In genomic region chr9:70046274-70047070, GRCh38 we compare ENCODE assay signal across 13 cellular contexts. TPM values are rescaled to one million over a fixed set of nuclear protein-coding genes. Genes with fewer than 3 reads are reported as not detected.
DNase-seq lines count a peak whose midpoint lies in the region; ATAC-seq and TF ChIP-seq lines count a peak whose summit lies in the region.
"Had no signal": no experiment of that assay in that cellular context is flagged by ENCODE, and none has a peak within 500 bp of the region (broad histone marks: within the 10 kb centered on the region; RNA-seq: fewer than 3 reads in every experiment).

No MANE protein-coding gene starts in this region.

- ATAC-seq in HG02798 (IDR thresholded peaks at IDR 0.05; ENCODE audit: poor library complexity, unreplicated experiment) (no peak), GM21825 (IDR thresholded peaks at IDR 0.05; ENCODE audit: unreplicated experiment) (no peak), HG03175 (IDR thresholded peaks at IDR 0.05; ENCODE audit: unreplicated experiment) (no peak)
- ATAC-seq: HCT116, pancreas had no signal

- H3K4me3 ChIP-seq in esophagus squamous epithelium, result peak overlapping the region in 3 of 4 donors; percentile 60 to 79 (median 62)
- H3K4me3 ChIP-seq: pancreas had no signal

- peaks cover 0 to 23% (median 0%) of the 10 kb centered on the region in 4 donors for H3K27me3 ChIP-seq in esophagus squamous epithelium
- H3K27me3 ChIP-seq: pancreas had no signal

- H3K27ac ChIP-seq in esophagus squamous epithelium, result peak overlapping the region; percentile 75 to 90 (median 88)
- H3K27ac ChIP-seq: pancreas had no signal

- no peaks in the 10 kb centered on the region for H3K9me3 ChIP-seq in esophagus squamous epithelium
- H3K9me3 ChIP-seq: pancreas had no signal

- no peak for TF ChIP-seq CTCF in esophagus squamous epithelium (IDR thresholded peaks at IDR 0.05)

- DNase-seq in COLO829 (ENCODE audit: low spot score), result peak; percentile 40
- DNase-seq in RPMI7951 (ENCODE audit: low read depth), result peak; percentile 33
- no peak for DNase-seq in esophagus squamous epithelium (lab: John Stamatoyannopoulos, UW)
- peak; percentile 8 for DNase-seq in retina
- no peak for DNase-seq in NCI-H1092 (lab: John Stamatoyannopoulos, UW)
- DNase-seq: amniotic stem cell, MV-4-11, pancreas, T-helper 1 cell had no signal

- intact Hi-C loops in esophagus squamous epithelium (cut with DNase I), result no loop called here

- no peaks in the 10 kb centered on the region for H3K36me3 ChIP-seq in esophagus squamous epithelium
- H3K36me3 ChIP-seq: pancreas had no signal

- H3K4me1 ChIP-seq in esophagus squamous epithelium, result peaks cover 14 to 95% (median 39%) of the 10 kb centered on the region in 3 donors

- peak in 1 of 4 donors; percentile 27 for TF ChIP-seq POLR2A in esophagus squamous epithelium (IDR thresholded peaks at IDR 0.05)

- 22 to 35% methylated on average over 5 to 7 of the region's 7 CpGs for WGBS in esophagus squamous epithelium, 2 donors

RNA-seq across cellular contexts. Expression of gene MAMDC2, which starts 2.8 kb away (rescaled TPM):
- total RNA-seq in RPMI7951 (2014; rRNA removed; shearing (Covaris generic)), result not detected in 2 replicates
- 10 to 100 TPM in 2 of 4 donors, 1 to 10 TPM in 2; 1.9 to 58.4 (median 11.3) TPM for total RNA-seq in esophagus squamous epithelium

Comparison
In these comparisons a context has a peak if more than half of its experiments do, and no peak if none do; other contexts are left out.
1. DNase-seq: peak in COLO829 (single experiment), RPMI7951 (single experiment) and retina (single experiment); none in esophagus squamous epithelium (single experiment) and NCI-H1092 (single experiment).